ENCODE assay signal across 1 cellular context in genomic region chr6:30325873-30326445, GRCh38.
TF ChIP-seq lines count a peak whose summit lies in the region.

No MANE protein-coding gene starts in this region.

TF ChIP-seq in HepG2, 621 proteins besides CTCF, POLR2A, EP300 and RAD21 (continued from another document and continues in another):
- 0 out of 2 replicates have a peak, but pooled peaks have one; percentile 61 for TF ChIP-seq FUBP1 (CRISPR knock-in tag; IDR thresholded peaks at IDR 0.05; ENCODE audit: borderline replicate concordance)
- no peak for TF ChIP-seq CREBL2 (CRISPR knock-in tag; IDR thresholded peaks at IDR 0.05; ENCODE audit: borderline replicate concordance)
- no peak for TF ChIP-seq PHF20 (CRISPR knock-in tag; IDR thresholded peaks at IDR 0.05)
- TF ChIP-seq ARNTL (CRISPR knock-in tag; IDR thresholded peaks at IDR 0.05): 0 out of 2 replicates have a peak, but pooled peaks have one; percentile 19
- 0 out of 2 replicates have a peak, but pooled peaks have one; percentile 79 for TF ChIP-seq ZNF260 (CRISPR knock-in tag; IDR thresholded peaks at IDR 0.05; ENCODE audit: borderline replicate concordance, low read depth)
- TF ChIP-seq NR2F6 (IDR thresholded peaks at IDR 0.05): 0 out of 2 replicates have a peak, but pooled peaks have one; percentile 7
- TF ChIP-seq NR2F6 (CRISPR knock-in tag; IDR thresholded peaks at IDR 0.05): no peak
- TF ChIP-seq ZNF143 (CRISPR knock-in tag; IDR thresholded peaks at IDR 0.05): peak; percentile 45; the same call in 1 of the 2 replicates
- TF ChIP-seq GABPA (IDR thresholded peaks at IDR 0.05; ENCODE audit: low read depth, low read length): peak; percentile 68
- TF ChIP-seq GABPA (CRISPR knock-in tag; IDR thresholded peaks at IDR 0.05; ENCODE audit: low read depth): peak; percentile 75
- TF ChIP-seq ZNF318 (CRISPR knock-in tag; IDR thresholded peaks at IDR 0.05): 0 out of 2 replicates have a peak, but pooled peaks have one; percentile 41
- peak; percentile 60; the same call in 1 of the 2 replicates for TF ChIP-seq SNAPC5 (CRISPR knock-in tag; IDR thresholded peaks at IDR 0.05; ENCODE audit: borderline replicate concordance)
- peak; percentile 81 for TF ChIP-seq TBX2 (CRISPR knock-in tag; IDR thresholded peaks at IDR 0.05; ENCODE audit: borderline replicate concordance)
- TF ChIP-seq ZBTB7A (CRISPR knock-in tag; IDR thresholded peaks at IDR 0.05): no peak
- TF ChIP-seq THAP11 (CRISPR knock-in tag; IDR thresholded peaks at IDR 0.05): no peak; the same call in 1 of the 2 replicates
- no peak for TF ChIP-seq TGIF2 (CRISPR knock-in tag; IDR thresholded peaks at IDR 0.05)
- no peak for TF ChIP-seq NFE2L1 (CRISPR knock-in tag; IDR thresholded peaks at IDR 0.05; ENCODE audit: borderline replicate concordance)
- TF ChIP-seq ZNF205 (CRISPR knock-in tag; IDR thresholded peaks at IDR 0.05): 0 out of 2 replicates have a peak, but pooled peaks have one; percentile 14
- TF ChIP-seq MNT (IDR thresholded peaks at IDR 0.05): peak; percentile 62
- peak; percentile 8; the same call in 1 of the 2 replicates for TF ChIP-seq PAXIP1 (CRISPR knock-in tag; conservative IDR thresholded peaks at IDR 0.05)
- peak; percentile 93 for TF ChIP-seq MAX (IDR thresholded peaks at IDR 0.05)
- no peak for TF ChIP-seq ZNF678 (CRISPR knock-in tag; IDR thresholded peaks at IDR 0.05)
- peak; percentile 69 for TF ChIP-seq THAP9 (CRISPR knock-in tag; IDR thresholded peaks at IDR 0.05; ENCODE audit: borderline replicate concordance)
- TF ChIP-seq POGK (CRISPR knock-in tag; conservative IDR thresholded peaks at IDR 0.05): 0 out of 2 replicates have a peak, but pooled peaks have one; percentile 29
- TF ChIP-seq ZNF136 (CRISPR knock-in tag; IDR thresholded peaks at IDR 0.05; ENCODE audit: low read depth): 0 out of 2 replicates have a peak, but pooled peaks have one; percentile 28
- 0 out of 2 replicates have a peak, but pooled peaks have one; percentile 11 for TF ChIP-seq HIVEP1 (CRISPR knock-in tag; IDR thresholded peaks at IDR 0.05)
- TF ChIP-seq ZNF761 (CRISPR knock-in tag; conservative IDR thresholded peaks at IDR 0.05): 0 out of 2 replicates have a peak, but pooled peaks have one; percentile 15
- peak; percentile 38; the same call in 1 of the 2 replicates for TF ChIP-seq ZNF777 (CRISPR knock-in tag; IDR thresholded peaks at IDR 0.05)
- TF ChIP-seq ZNF414 (CRISPR knock-in tag; IDR thresholded peaks at IDR 0.05): peak; percentile 98
- TF ChIP-seq PBX3 (CRISPR knock-in tag; IDR thresholded peaks at IDR 0.05; ENCODE audit: borderline replicate concordance): peak; percentile 66; the same call in 1 of the 2 replicates
- TF ChIP-seq TBL1XR1 (IDR thresholded peaks at IDR 0.05; ENCODE audit: borderline replicate concordance, low read length, partially characterized antibody): peak; percentile 20
